22 cellular contexts compared by ENCODE assay signal in the genomic region with DNA sequence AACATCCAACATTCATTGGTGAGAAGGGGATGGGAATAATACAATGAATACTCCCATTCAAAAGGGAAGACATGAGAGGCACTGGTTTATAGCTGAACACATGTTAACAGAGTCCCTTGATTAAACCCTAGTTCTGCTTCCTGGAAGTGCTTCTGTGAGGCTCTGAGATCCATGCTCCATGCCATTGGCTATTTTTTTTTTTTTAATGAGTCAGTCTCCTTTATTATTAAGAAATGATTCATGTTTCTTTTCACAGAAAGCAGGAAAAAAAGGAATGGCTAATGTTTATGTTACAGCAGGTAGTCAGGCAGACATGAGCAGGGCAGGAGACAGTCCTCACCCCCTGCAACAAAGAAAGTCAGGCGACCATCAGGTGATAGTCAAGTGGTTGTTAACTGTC.
"Had no signal": no experiment of that assay in that cellular context is flagged by ENCODE, and none has a peak within 500 bp of the region (broad histone marks: within the 10 kb centered on the region; RNA-seq: fewer than 3 reads in every experiment).

No MANE protein-coding gene starts in this region.

- H3K27ac Mint-ChIP-seq: activated naive CD4-positive, alpha-beta T cell treated with anti-CD3 and anti-CD28 coated beads, Interleukin-2, amount 50 U/mL, for 24 hours; endodermal cell; nephron; stimulated activated naive B cell treated with anti-CD40 and anti-IgM and Interleukin-4, amounts not matched to agents 10 μg/mL and 1 μg/mL and 100 μg/mL, for 72 hours had no signal

- H3K27me3 Mint-ChIP-seq: activated naive CD4-positive, alpha-beta T cell treated with anti-CD3 and anti-CD28 coated beads, Interleukin-2, amount 50 U/mL, for 24 hours; stimulated activated naive B cell treated with anti-CD40 and anti-IgM and Interleukin-4, amounts not matched to agents 10 μg/mL and 1 μg/mL and 100 μg/mL, for 72 hours had no signal

- H3K4me1 ChIP-seq: esophagus muscularis mucosa, heart right ventricle, prostate gland, spleen, transverse colon had no signal

- FAIRE-seq: islet of Langerhans, TTC549 had no signal

- H3K9me3 Mint-ChIP-seq: activated naive CD4-positive, alpha-beta T cell treated with anti-CD3 and anti-CD28 coated beads, Interleukin-2, amount 50 U/mL, for 24 hours; nephron; stimulated activated naive B cell treated with anti-CD40 and anti-IgM and Interleukin-4, amounts not matched to agents 10 μg/mL and 1 μg/mL and 100 μg/mL, for 72 hours had no signal

- H3K36me3 Mint-ChIP-seq: activated naive CD4-positive, alpha-beta T cell treated with anti-CD3 and anti-CD28 coated beads, Interleukin-2, amount 50 U/mL, for 24 hours; stimulated activated naive B cell treated with anti-CD40 and anti-IgM and Interleukin-4, amounts not matched to agents 10 μg/mL and 1 μg/mL and 100 μg/mL, for 72 hours had no signal

- H3K4me3 ChIP-seq: esophagus muscularis mucosa, heart right ventricle, prostate gland, spleen, transverse colon had no signal

- H3K27ac ChIP-seq: esophagus muscularis mucosa, heart right ventricle, prostate gland, spleen, transverse colon had no signal

- H3K4me1 Mint-ChIP-seq: activated naive CD4-positive, alpha-beta T cell treated with anti-CD3 and anti-CD28 coated beads, Interleukin-2, amount 50 U/mL, for 24 hours; endodermal cell; nephron; stimulated activated naive B cell treated with anti-CD40 and anti-IgM and Interleukin-4, amounts not matched to agents 10 μg/mL and 1 μg/mL and 100 μg/mL, for 72 hours had no signal

- ATAC-seq: heart right ventricle; left lobe of liver; sciatic nerve; stimulated activated naive B cell treated with anti-CD40 and anti-IgM and Interleukin-4, amounts not matched to agents 10 μg/mL and 1 μg/mL and 100 μg/mL, for 72 hours had no signal

- H3K9me3 ChIP-seq: esophagus muscularis mucosa, prostate gland, transverse colon had no signal

- H3K36me3 ChIP-seq: esophagus muscularis mucosa, heart right ventricle, prostate gland, spleen, transverse colon had no signal

- H3K27me3 ChIP-seq: esophagus muscularis mucosa, heart right ventricle, spleen, transverse colon had no signal

- H3K4me3 Mint-ChIP-seq: activated naive CD4-positive, alpha-beta T cell treated with anti-CD3 and anti-CD28 coated beads, Interleukin-2, amount 50 U/mL, for 24 hours; endodermal cell; nephron; stimulated activated naive B cell treated with anti-CD40 and anti-IgM and Interleukin-4, amounts not matched to agents 10 μg/mL and 1 μg/mL and 100 μg/mL, for 72 hours had no signal

- DNase-seq: activated CD4-positive, CD25-positive, alpha-beta regulatory T cell; activated effector memory CD4-positive, alpha-beta T cell treated with Interleukin-2 at 50 U/mL for 16 hours; activated T-cell treated with anti-CD3 and anti-CD28 coated beads, Interleukin-2, amount 50 U/mL, for 1 hour; amniotic stem cell; endodermal cell; foreskin fibroblast; heart right ventricle; mesendoderm; occipital lobe; spleen; stimulated activated CD4-positive, alpha-beta T cell treated with anti-CD3 and anti-CD28 coated beads, Interleukin-2, amount 100 ng/mL, for 24 hours; stimulated activated naive B cell treated with anti-CD40 and anti-IgM and Interleukin-4, amounts not matched to agents 10 μg/mL and 1 μg/mL and 100 μg/mL, for 72 hours; T-helper 2 cell; transverse colon had no signal
